Comparison of ENCODE assay signal across 11 cellular contexts in genomic region chr3:142863010-142863787, GRCh38. TPM values are rescaled to one million over a fixed set of nuclear protein-coding genes. Genes with fewer than 3 reads are reported as not detected.
DNase-seq lines count a peak whose midpoint lies in the region; ATAC-seq, FAIRE-seq and TF ChIP-seq lines count a peak whose summit lies in the region.
"Had no signal": no experiment of that assay in that cellular context is flagged by ENCODE, and none has a peak within 500 bp of the region (broad histone marks: within the 10 kb centered on the region; RNA-seq: fewer than 3 reads in every experiment).

No MANE protein-coding gene starts in this region.

- H3K4me1 ChIP-seq in A549 (peaks cover 7% of the 10 kb centered on the region; the same call in 1 of the 3 replicates), SJCRH30 (no peaks in the 10 kb centered on the region)
- no peaks in the 10 kb centered on the region for H3K4me1 ChIP-seq in CD4-positive, alpha-beta memory T cell (ENCODE audit: insufficient read depth, low read length)

- no peak for TF ChIP-seq EP300 in A549 (IDR thresholded peaks at IDR 0.05)

- POLR2A ChIA-PET in A549 (lab: Yijun Ruan, JAX), result no interaction called here
- POLR2A ChIA-PET in RWPE1 (lab: Yijun Ruan, JAX; ENCODE audit: low non-redundant PET), result no interaction called here
- POLR2A ChIA-PET in CD4-positive, alpha-beta memory T cell (lab: Charles Lee; ENCODE audit: partially characterized antibody), result no interaction called here

- H3K27ac ChIP-seq in A549 (0 out of 6 replicates have a peak overlapping the region, but pooled peaks of 1 of the 2 experiments have one; percentile 6), RWPE1 (peak overlapping the region; percentile 81), SJCRH30 (no peak overlapping the region)
- no peak overlapping the region for H3K27ac ChIP-seq in CD4-positive, alpha-beta memory T cell (ENCODE audit: low read depth, low read length)

- H3K36me3 Mint-ChIP-seq in CD4-positive, alpha-beta memory T cell, result no peaks in the 10 kb centered on the region

- no peaks in the 10 kb centered on the region for H3K27me3 ChIP-seq in SJCRH30
- no peaks in the 10 kb centered on the region for H3K27me3 ChIP-seq in CD4-positive, alpha-beta memory T cell (ENCODE audit: insufficient read depth, low read length)

- DNase-seq in A549 (ENCODE audit: low read depth in 1 of 2, low spot score in 1 of 2) (no peak), HPDE6-E6E7 (ENCODE audit: extremely low spot score) (peak; percentile 28), RWPE1 (ENCODE audit: low spot score) (peak; percentile 62), left cardiac atrium (peak; percentile 25), NK-92 (lab: John Stamatoyannopoulos, UW; ENCODE audit: unreplicated experiment) (no peak), SJCRH30 (no peak)
- no peak for DNase-seq in CD4-positive, alpha-beta memory T cell
- DNase-seq: erythroblast, nucleus accumbens had no signal

- ATAC-seq in A549 (no peak), left cardiac atrium (peak in 1 of 2 donors; percentile 82), HG02571 (IDR thresholded peaks at IDR 0.05; ENCODE audit: unreplicated experiment) (no peak)

- no peaks in the 10 kb centered on the region for H3K36me3 ChIP-seq in SJCRH30
- no peaks in the 10 kb centered on the region for H3K36me3 ChIP-seq in CD4-positive, alpha-beta memory T cell (ENCODE audit: insufficient read depth, low read length)

- H3K9me3 ChIP-seq in A549 (no peaks in the 10 kb centered on the region), SJCRH30 (replicated peaks) (no peaks in the 10 kb centered on the region)
- no peaks in the 10 kb centered on the region for H3K9me3 ChIP-seq in CD4-positive, alpha-beta memory T cell (ENCODE audit: control insufficient read depth in 1 of 2, low read length in 2 of 2)

- H3K4me3 Mint-ChIP-seq in CD4-positive, alpha-beta memory T cell, result no peak overlapping the region
- H3K4me3 Mint-ChIP-seq: activated T-helper 1 cell treated with anti-CD3 and anti-CD28 coated beads, Interleukin-12 subunit alpha, Interleukin-12 subunit beta, Interleukin-2, Interleukin-4 antibody, amounts not matched to agents 30 ng/mL and 10 ng/mL and 1 ng/mL, durations not matched to agents 14 hours and 24 hours and 36 hours had no signal

- H3K4me3 ChIP-seq in A549 (no peak overlapping the region), SJCRH30 (no peak overlapping the region)
- no peak overlapping the region for H3K4me3 ChIP-seq in CD4-positive, alpha-beta memory T cell (ENCODE audit: low read length in 2 of 2)

- peaks cover 0 to 5% (median 4%) of the 10 kb centered on the region in 4 donors for H3K4me1 Mint-ChIP-seq in CD4-positive, alpha-beta memory T cell

- no peak for TF ChIP-seq CTCF in A549 (IDR thresholded peaks at IDR 0.05)
- no peak for TF ChIP-seq CTCF in RWPE1 (conservative IDR thresholded peaks at IDR 0.05; ENCODE audit: low read depth)

- no peak for FAIRE-seq in A549 (lab: Jason Lieb, UNC)

- TF ChIP-seq POLR2A in A549 (IDR thresholded peaks at IDR 0.05; ENCODE audit: low read length), result no peak

- WGBS in A549 (ENCODE audit: missing lambda C conversion rate), result 66% methylated on average over 7 of the region's 7 CpGs

- 0 out of 3 replicates have a peak overlapping the region, but pooled peaks have one; percentile 6 for H3K4me2 ChIP-seq in A549

- no peak overlapping the region for H3K27ac Mint-ChIP-seq in CD4-positive, alpha-beta memory T cell
- H3K27ac Mint-ChIP-seq: activated T-helper 1 cell treated with anti-CD3 and anti-CD28 coated beads, Interleukin-12 subunit alpha, Interleukin-12 subunit beta, Interleukin-2, Interleukin-4 antibody, amounts not matched to agents 30 ng/mL and 10 ng/mL and 1 ng/mL, durations not matched to agents 14 hours and 24 hours and 36 hours had no signal

- TF ChIP-seq RAD21 in A549 (conservative IDR thresholded peaks at IDR 0.05 in 1 of 2, IDR thresholded peaks at IDR 0.05 in 1 of 2), result no peak

- H3K9me3 Mint-ChIP-seq in CD4-positive, alpha-beta memory T cell, result no peaks in the 10 kb centered on the region
- H3K9me3 Mint-ChIP-seq: activated T-helper 1 cell treated with anti-CD3 and anti-CD28 coated beads, Interleukin-12 subunit alpha, Interleukin-12 subunit beta, Interleukin-2, Interleukin-4 antibody, amounts not matched to agents 30 ng/mL and 10 ng/mL and 1 ng/mL, durations not matched to agents 14 hours and 24 hours and 36 hours had no signal

- CTCF ChIA-PET in A549 (lab: Yijun Ruan, JAX) (interaction anchor here (0.5 to 2.5 kb wide), 5 partner anchors 9 to 736 kb away, joined by 3 to 8 read pairs (median 3); no protein-coding TSS in a partner anchor), RWPE1 (lab: Yijun Ruan, JAX) (interaction anchor here (0.7 to 2.5 kb wide), 4 partner anchors 10 to 1447 kb away, joined by 3 to 12 read pairs (median 4); no protein-coding TSS in a partner anchor)
- CTCF ChIA-PET in CD4-positive, alpha-beta memory T cell (lab: Charles Lee; ENCODE audit: partially characterized antibody), result no interaction called here

- peaks cover 26 to 28% of the 10 kb centered on the region in 2 donors for H3K27me3 Mint-ChIP-seq in CD4-positive, alpha-beta memory T cell

- intact Hi-C loops in left cardiac atrium (cut with DNase I), result no loop called here
- intact Hi-C loops in CD4-positive, alpha-beta memory T cell (cut with micrococcal nuclease), result no loop called here

TF ChIP-seq in A549, 52 proteins besides CTCF, POLR2A, EP300 and RAD21:
- TF ChIP-seq KDM5A (IDR thresholded peaks at IDR 0.05) (no peak), HOXB5 (CRISPR knock-in tag; IDR thresholded peaks at IDR 0.05) (no peak), POLR2AphosphoS2 (conservative IDR thresholded peaks at IDR 0.05; ENCODE audit: low read length) (no peak), CHD4 (IDR thresholded peaks at IDR 0.05; ENCODE audit: borderline replicate concordance) (no peak), NPAS2 (CRISPR knock-in tag; IDR thresholded peaks at IDR 0.05; ENCODE audit: borderline replicate concordance) (no peak), RCOR1 (IDR thresholded peaks at IDR 0.05; ENCODE audit: low read depth, low read length) (no peak), RARB (CRISPR knock-in tag; IDR thresholded peaks at IDR 0.05) (no peak), GATA3 (IDR thresholded peaks at IDR 0.05; ENCODE audit: borderline replicate concordance) (no peak), EHF (CRISPR knock-in tag; IDR thresholded peaks at IDR 0.05) (no peak), ESRRA (IDR thresholded peaks at IDR 0.05; ENCODE audit: borderline replicate concordance, low read length) (no peak), PBX3 (IDR thresholded peaks at IDR 0.05) (no peak), ZC3H11A (IDR thresholded peaks at IDR 0.05) (no peak), MYC (IDR thresholded peaks at IDR 0.05; ENCODE audit: borderline replicate concordance, low read length) (no peak), RFX5 (IDR thresholded peaks at IDR 0.05) (no peak), RNF2 (IDR thresholded peaks at IDR 0.05; ENCODE audit: borderline replicate concordance, low read depth) (no peak), FOSB (CRISPR knock-in tag; IDR thresholded peaks at IDR 0.05) (no peak)

RNA-seq across cellular contexts. Expression of gene PCOLCE2, which starts 25.7 kb away (rescaled TPM):
- polyA plus RNA-seq in A549 (2011; rRNA removed) (36.3 and 43.9 TPM in 2 replicates), A549 (2017; fragmentation: RNase III; extraction: RNeasy Plus Mini Kit Qiagen cat#74134 plus additional on column Dnase treatment) (38.5 to 41.6 TPM (median 41.0 TPM) in 3 replicates)
- polyA plus RNA-seq in A549 (2012; cell fraction: cytosol; rRNA removed), result 19.7 and 22.4 TPM in 2 replicates
- polyA plus RNA-seq in A549 (2012; cell fraction: nucleus; rRNA removed), result 19.4 and 26.5 TPM in 2 replicates
- 25.7 and 29.3 TPM in 2 replicates for polyA minus RNA-seq in A549 (2011; rRNA and poly(A)+ RNA removed)
- total RNA-seq in left cardiac atrium, result 100 to 1,000 TPM; 126 to 153 TPM
- 12.3 and 16.7 TPM in 2 replicates for total RNA-seq in SJCRH30 (2014; rRNA removed; shearing (Covaris generic))
- not detected for total RNA-seq in CD4-positive, alpha-beta memory T cell
- polyA plus RNA-seq in CD4-positive, alpha-beta memory T cell, result not detected
- total RNA-seq: activated T-helper 1 cell treated with anti-CD3 and anti-CD28 coated beads, Interleukin-12 subunit alpha, Interleukin-12 subunit beta, Interleukin-2, Interleukin-4 antibody, amounts not matched to agents 30 ng/mL and 10 ng/mL and 1 ng/mL, durations not matched to agents 14 hours and 24 hours and 36 hours had no signal

Comparison
In these comparisons a context has a peak if more than half of its experiments do, and no peak if none do; other contexts are left out.
1. DNase-seq: peak in HPDE6-E6E7 (single experiment), RWPE1 (single experiment) and left cardiac atrium (single experiment); none in A549 (0 of 2), NK-92 (single experiment), SJCRH30 (0 of 2) and CD4-positive, alpha-beta memory T cell (0 of 5).
2. RNA of gene PCOLCE2, which starts 25.7 kb away (total RNA-seq): 126 to 153 TPM in left cardiac atrium and 12.3 to 16.7 TPM in SJCRH30; not detected in CD4-positive, alpha-beta memory T cell; every median in the first group is over 10 times any median in the second.